Comparison of ENCODE assay signal across 8 cellular contexts in the genomic region with DNA sequence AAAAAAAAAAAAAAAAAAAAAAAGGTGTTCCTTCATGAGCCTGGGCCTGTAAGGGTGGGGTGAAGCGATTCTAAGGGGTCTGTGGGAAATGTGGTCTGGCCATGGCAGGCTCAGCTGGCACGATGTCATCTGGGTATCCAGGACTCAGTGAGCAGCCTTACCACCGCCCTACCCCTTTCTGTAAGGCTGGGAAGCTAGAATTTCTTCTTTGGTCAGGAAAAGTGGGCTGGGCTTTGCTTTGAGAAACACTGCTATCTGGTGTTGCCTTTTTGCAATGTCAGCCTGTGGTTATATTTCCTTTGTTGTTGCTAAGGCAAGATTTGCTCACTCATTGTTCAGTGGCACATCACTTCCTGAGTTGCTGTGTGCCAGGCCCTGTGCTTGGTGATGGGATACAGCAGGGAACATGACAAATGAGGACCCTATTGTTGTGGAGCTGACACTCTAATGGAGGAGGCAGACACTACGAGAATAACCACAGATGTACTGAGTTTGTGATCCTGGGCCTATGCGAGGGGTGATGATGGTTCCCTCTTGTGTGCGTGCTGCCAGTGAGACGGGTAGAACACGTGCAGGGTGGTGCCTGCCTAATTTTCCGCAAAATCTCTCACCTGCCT. TPM values are rescaled to one million over a fixed set of nuclear protein-coding genes. Genes with fewer than 3 reads are reported as not detected.
DNase-seq lines count a peak whose midpoint lies in the region; TF ChIP-seq lines count a peak whose summit lies in the region.

No MANE protein-coding gene starts in this region.

- no peak overlapping the region for H3K4me3 ChIP-seq in AG10803 (ENCODE audit: low read length)
- H3K4me3 ChIP-seq in vagina, result no peak overlapping the region

- H3K4me3 Mint-ChIP-seq in activated naive CD8-positive, alpha-beta T cell, result no peak overlapping the region
- no peak overlapping the region for H3K4me3 Mint-ChIP-seq in type B pancreatic cell

- H3K4me1 Mint-ChIP-seq in activated naive CD8-positive, alpha-beta T cell (ENCODE audit: low read depth), result peaks cover 29% of the 10 kb centered on the region
- peaks cover 14% of the 10 kb centered on the region for H3K4me1 Mint-ChIP-seq in type B pancreatic cell (ENCODE audit: unreplicated experiment)

- H3K36me3 ChIP-seq in vagina, result no peaks in the 10 kb centered on the region

- POLR2A ChIA-PET in GM10248 (lab: Yijun Ruan, JAX), result no interaction called here

- DNase-seq in AG10803 (ENCODE audit: low read depth), result peak; percentile 86
- peak; percentile 36 for DNase-seq in GM10248 (ENCODE audit: extremely low spot score)
- peak; percentile 46 for DNase-seq in NCI-H460 (ENCODE audit: extremely low read depth, low read depth)
- DNase-seq in iPS-NIHi7 (ENCODE audit: extremely low spot score), result peak; percentile 48
- no peak for DNase-seq in type B pancreatic cell (ENCODE audit: extremely low spot score, unreplicated experiment)
- DNase-seq in vagina (ENCODE audit: extremely low spot score in 2 of 2), result no peak
- DNase-seq in D341Med (ENCODE audit: low spot score), result no peak

- no peak for TF ChIP-seq POLR2A in vagina (IDR thresholded peaks at IDR 0.05)

- peak; percentile 71 for TF ChIP-seq CTCF in AG10803 (conservative IDR thresholded peaks at IDR 0.05; ENCODE audit: low read length)
- TF ChIP-seq CTCF in GM10248 (IDR thresholded peaks at IDR 0.05; ENCODE audit: control extremely low read depth, extremely low read depth, low read depth, missing control alignments), result peak; percentile 53
- TF ChIP-seq CTCF in type B pancreatic cell (conservative IDR thresholded peaks at IDR 0.05), result no peak
- no peak for TF ChIP-seq CTCF in vagina (IDR thresholded peaks at IDR 0.05)

- CTCF ChIA-PET in GM10248 (lab: Yijun Ruan, JAX), result interaction anchor here (0.6 to 2.4 kb wide), 6 partner anchors 8 to 259 kb away, joined by 3 to 10 read pairs (median 4); no protein-coding TSS in a partner anchor

- peak overlapping the region; percentile 47 for H3K27ac Mint-ChIP-seq in activated naive CD8-positive, alpha-beta T cell
- H3K27ac Mint-ChIP-seq in type B pancreatic cell, result peak overlapping the region; percentile 80

- no peak overlapping the region for H3K27ac ChIP-seq in vagina

- H3K36me3 Mint-ChIP-seq in activated naive CD8-positive, alpha-beta T cell, result no peaks in the 10 kb centered on the region
- H3K36me3 Mint-ChIP-seq in type B pancreatic cell, result no peaks in the 10 kb centered on the region

- H3K9me3 ChIP-seq in vagina, result no peaks in the 10 kb centered on the region

- H3K27me3 ChIP-seq in vagina, result no peaks in the 10 kb centered on the region

- peaks cover 18% of the 10 kb centered on the region for H3K27me3 Mint-ChIP-seq in activated naive CD8-positive, alpha-beta T cell
- peaks cover 83% of the 10 kb centered on the region for H3K27me3 Mint-ChIP-seq in type B pancreatic cell

- intact Hi-C loops in vagina (cut with DNase I), result no loop called here

- no peaks in the 10 kb centered on the region for H3K9me3 Mint-ChIP-seq in activated naive CD8-positive, alpha-beta T cell (ENCODE audit: low read depth)
- no peaks in the 10 kb centered on the region for H3K9me3 Mint-ChIP-seq in type B pancreatic cell

- H3K4me1 ChIP-seq in vagina, result peaks cover 9% of the 10 kb centered on the region

RNA-seq across cellular contexts. Expression of gene ZNFX1, which starts 45.9 kb away (rescaled TPM):
- total RNA-seq in NCI-H460 (2014; rRNA removed; shearing (Covaris generic)), result 16.1 and 16.3 TPM in 2 replicates
- polyA plus RNA-seq in NCI-H460 (2014; cell fraction: nucleus; rRNA removed), result 6.8 and 9.7 TPM in 2 replicates
- 14.1 and 21.9 TPM in 2 replicates for total RNA-seq in type B pancreatic cell (ENCODE audit: low replicate concordance)
- total RNA-seq in vagina, result 27.5 TPM

Comparison
In these comparisons a context has a peak if more than half of its experiments do, and no peak if none do; other contexts are left out.
1. DNase-seq: peak in AG10803 (single experiment), GM10248 (single experiment), NCI-H460 (single experiment) and iPS-NIHi7 (single experiment); none in type B pancreatic cell (single experiment), vagina (0 of 2) and D341Med (single experiment).
2. CTCF ChIP-seq: peak in AG10803 (single experiment) and GM10248 (single experiment); none in type B pancreatic cell (single experiment) and vagina (0 of 3).